ENCODE assay signal across 1 cellular context in the genomic region with DNA sequence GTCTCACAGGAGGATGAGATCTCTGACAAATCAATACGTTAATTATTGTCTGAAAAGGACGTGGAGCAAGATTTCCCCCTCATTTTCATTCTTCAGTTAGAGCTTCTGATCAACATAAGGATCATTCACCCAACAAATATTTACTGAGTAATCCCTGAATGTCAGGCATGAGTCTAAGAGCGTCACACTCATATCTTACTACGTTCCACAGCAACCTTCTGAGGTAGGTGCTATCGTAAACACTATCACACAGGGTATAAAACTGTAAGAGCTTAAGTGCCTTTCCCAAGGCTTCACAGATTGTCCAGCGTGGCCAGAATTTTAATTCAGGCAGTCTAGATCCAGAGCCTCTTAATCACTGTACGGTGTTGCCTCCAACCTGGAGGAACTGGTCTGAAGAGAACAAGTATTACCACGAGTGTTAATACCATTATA.
TF ChIP-seq lines count a peak whose summit lies in the region.

No MANE protein-coding gene starts in this region.

TF ChIP-seq in IMR-90, 13 proteins besides CTCF, POLR2A, EP300 and RAD21:
- peak; percentile 61 for TF ChIP-seq CEBPB (IDR thresholded peaks at IDR 0.05; ENCODE audit: low read depth, low read length)
- peak; percentile 65 for TF ChIP-seq NFE2L2 (IDR thresholded peaks at IDR 0.05; ENCODE audit: low read depth, low read length)
- TF ChIP-seq, protein P1, sequence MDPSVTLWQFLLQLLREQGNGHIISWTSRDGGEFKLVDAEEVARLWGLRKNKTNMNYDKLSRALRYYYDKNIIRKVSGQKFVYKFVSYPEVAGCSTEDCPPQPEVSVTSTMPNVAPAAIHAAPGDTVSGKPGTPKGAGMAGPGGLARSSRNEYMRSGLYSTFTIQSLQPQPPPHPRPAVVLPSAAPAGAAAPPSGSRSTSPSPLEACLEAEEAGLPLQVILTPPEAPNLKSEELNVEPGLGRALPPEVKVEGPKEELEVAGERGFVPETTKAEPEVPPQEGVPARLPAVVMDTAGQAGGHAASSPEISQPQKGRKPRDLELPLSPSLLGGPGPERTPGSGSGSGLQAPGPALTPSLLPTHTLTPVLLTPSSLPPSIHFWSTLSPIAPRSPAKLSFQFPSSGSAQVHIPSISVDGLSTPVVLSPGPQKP (IDR thresholded peaks at IDR 0.05; ENCODE audit: borderline replicate concordance, low read depth, low read length) = no peak
- TF ChIP-seq CHD1 (IDR thresholded peaks at IDR 0.05; ENCODE audit: low read depth, low read length) = peak; percentile 49; the same call in 1 of the 2 replicates
- peak; percentile 96 for TF ChIP-seq FOS (IDR thresholded peaks at IDR 0.05; ENCODE audit: low read depth, low read length)
